Comparison of ENCODE assay signal across 9 cellular contexts in genomic region chr2:201234167-201235139, GRCh38. TPM values are rescaled to one million over a fixed set of nuclear protein-coding genes. Genes with fewer than 3 reads are reported as not detected.
DNase-seq lines count a peak whose midpoint lies in the region; ATAC-seq, FAIRE-seq and TF ChIP-seq lines count a peak whose summit lies in the region.
"Had no signal": no experiment of that assay in that cellular context is flagged by ENCODE, and none has a peak within 500 bp of the region (broad histone marks: within the 10 kb centered on the region; RNA-seq: fewer than 3 reads in every experiment).

No MANE protein-coding gene starts in this region.

- no peak for TF ChIP-seq POLR2A in GM12891 (IDR thresholded peaks at IDR 0.05; ENCODE audit: low read depth, low read length)

- H2AFZ ChIP-seq in astrocyte (ENCODE audit: low read depth, low read length) = no peak overlapping the region

- H3K27ac Mint-ChIP-seq in astrocyte (ENCODE audit: unreplicated experiment) = no peak overlapping the region

- H3K79me2 ChIP-seq in astrocyte (ENCODE audit: insufficient read depth, low read length) = no peaks in the 10 kb centered on the region

- H3K27me3 ChIP-seq in astrocyte (ENCODE audit: insufficient read depth, low read length) = no peaks in the 10 kb centered on the region
- no peaks in the 10 kb centered on the region for H3K27me3 ChIP-seq in rectal smooth muscle tissue (ENCODE audit: control insufficient read depth, insufficient read depth, low read length)

- FAIRE-seq in GM12891 (lab: Jason Lieb, UNC) = peak; percentile 57
- FAIRE-seq in astrocyte (lab: Jason Lieb, UNC) = no peak
- no peak for FAIRE-seq in HTR-8/SVneo (lab: Jason Lieb, UNC)

- peaks cover 5% of the 10 kb centered on the region for H3K4me1 Mint-ChIP-seq in astrocyte (ENCODE audit: low read depth, unreplicated experiment)

- H3K9ac ChIP-seq in astrocyte (ENCODE audit: low read length) (no peak overlapping the region), rectal smooth muscle tissue (ENCODE audit: low read length) (no peak overlapping the region)

- no peaks in the 10 kb centered on the region for H3K9me3 ChIP-seq in astrocyte (ENCODE audit: insufficient read depth, low read depth, low read length)

- no peaks in the 10 kb centered on the region for H4K20me1 ChIP-seq in astrocyte (ENCODE audit: insufficient read depth, low read length)

- ATAC-seq in HG03039 (IDR thresholded peaks at IDR 0.05; ENCODE audit: unreplicated experiment) (peak; percentile 3), GM19463 (IDR thresholded peaks at IDR 0.05; ENCODE audit: unreplicated experiment) (no peak), GM18870 (IDR thresholded peaks at IDR 0.05; ENCODE audit: unreplicated experiment) (no peak), HG02678 (IDR thresholded peaks at IDR 0.05; ENCODE audit: unreplicated experiment) (no peak)

- no peak overlapping the region for H3K4me3 ChIP-seq in astrocyte (ENCODE audit: insufficient read depth, low read depth, low read length)
- peak overlapping the region; percentile 63 for H3K4me3 ChIP-seq in rectal smooth muscle tissue (ENCODE audit: low read length)

- H3K27ac ChIP-seq in astrocyte (ENCODE audit: low read depth, low read length) (no peak overlapping the region), rectal smooth muscle tissue (ENCODE audit: low read depth, low read length) (no peak overlapping the region)

- H3K36me3 Mint-ChIP-seq in astrocyte (ENCODE audit: low read depth, unreplicated experiment) = no peaks in the 10 kb centered on the region

- TF ChIP-seq CTCF in astrocyte (IDR thresholded peaks at IDR 0.05; ENCODE audit: insufficient read depth, low read depth, low read length) = no peak

- no peaks in the 10 kb centered on the region for H3K36me3 ChIP-seq in astrocyte (ENCODE audit: insufficient read depth, low read length)
- no peaks in the 10 kb centered on the region for H3K36me3 ChIP-seq in rectal smooth muscle tissue (ENCODE audit: control insufficient read depth, insufficient read depth, low read length)

- H3K27me3 Mint-ChIP-seq in astrocyte (ENCODE audit: low read depth, unreplicated experiment) = no peaks in the 10 kb centered on the region

- no peak overlapping the region for H3K4me3 Mint-ChIP-seq in astrocyte (ENCODE audit: unreplicated experiment)

- no peak for DNase-seq in GM12891 (ENCODE audit: insufficient read length, low spot score)
- DNase-seq in astrocyte (ENCODE audit: low read depth) = peak; percentile 23
- no peak for DNase-seq in HTR-8/SVneo (ENCODE audit: insufficient read length, low spot score)
- DNase-seq: NCI-H446 treated with DMSO at 0.1 percent for 48 hours had no signal

- no peaks in the 10 kb centered on the region for H3K4me1 ChIP-seq in astrocyte (ENCODE audit: insufficient read depth, low read length)
- H3K4me1 ChIP-seq in rectal smooth muscle tissue (ENCODE audit: control insufficient read depth, insufficient read depth, low read length) = no peaks in the 10 kb centered on the region

- H3K4me2 ChIP-seq in astrocyte (ENCODE audit: low read length) = no peak overlapping the region

- H3K9me3 Mint-ChIP-seq in astrocyte (ENCODE audit: unreplicated experiment) = no peaks in the 10 kb centered on the region

TF ChIP-seq in GM12891, 5 proteins besides CTCF, POLR2A, EP300 and RAD21:
- TF ChIP-seq POU2F2 (IDR thresholded peaks at IDR 0.05; ENCODE audit: low read depth, low read length) (no peak), TAF1 (IDR thresholded peaks at IDR 0.05; ENCODE audit: low read depth, low read length) (no peak), SPI1 (IDR thresholded peaks at IDR 0.05; ENCODE audit: low read depth, low read length) (no peak), POLR2AphosphoS5 (IDR thresholded peaks at IDR 0.05; ENCODE audit: low read depth, low read length) (no peak), PAX5 (IDR thresholded peaks at IDR 0.05; ENCODE audit: insufficient read depth, low read length, severe bottlenecking) (no peak)
TF ChIP-seq in GM12891: peak in this region for 0.

RNA-seq across cellular contexts. Expression of gene CASP8, which starts 25.9 kb away (rescaled TPM):
- polyA plus RNA-seq in GM12891 (2012; ENCODE audit: low read depth, missing spikeins) = 9.9 TPM
- total RNA-seq in astrocyte = 14.4 and 16.4 TPM in 2 replicates

RNA-seq across cellular contexts. Expression of gene CASP10, which starts 51.5 kb away (rescaled TPM):
- 3.9 TPM for polyA plus RNA-seq in GM12891 (2012; ENCODE audit: low read depth, missing spikeins)
- 0.43 and 1.2 TPM in 2 replicates for total RNA-seq in astrocyte
